ENCODE assay signal across 8 cellular contexts in genomic region chr2:41840702-41841551, GRCh38.
A peak's percentile ranks its signal among the peaks of the same experiment; 100 is the strongest.
DNase-seq lines count a peak whose midpoint lies in the region; ATAC-seq, FAIRE-seq and TF ChIP-seq lines count a peak whose summit lies in the region.

No MANE protein-coding gene starts in this region.

- no peaks in the 10 kb centered on the region for H3K27me3 ChIP-seq in prostate gland (replicated peaks; ENCODE audit: insufficient read depth)

- peak overlapping the region; percentile 68 for H3K4me3 ChIP-seq in GM12875 (ENCODE audit: low read depth, low read length)
- peak overlapping the region; percentile 55 to 63 for H3K4me3 ChIP-seq in prostate gland

- TF ChIP-seq POLR2A in prostate gland (IDR thresholded peaks at IDR 0.05) = peak; percentile 61

- WGBS in prostate gland = under 1% methylated on average over 48 of the region's 48 CpGs

- TF ChIP-seq CTCF in GM12875 (IDR thresholded peaks at IDR 0.05; ENCODE audit: borderline replicate concordance, insufficient read depth, low read depth, low read length) (peak; percentile 99), prostate gland (IDR thresholded peaks at IDR 0.05) (peak; percentile 93 to 99 (median 98))

- DNase-seq in NCI-H1436 (lab: John Stamatoyannopoulos, UW) (peak; percentile 95), T-helper 1 cell (peak; percentile 91 to 98 (median 95)), left ventricle myocardium superior (peak; percentile 95), prostate gland (ENCODE audit: low spot score) (peak; percentile 97), urothelium cell line (ENCODE audit: low spot score) (peak; percentile 99)

- H3K27ac ChIP-seq in angular gyrus (ENCODE audit: low read depth, low read length) (peak overlapping the region; percentile 86), prostate gland (peak overlapping the region; percentile 81 to 85)

- FAIRE-seq in urothelium cell line (lab: Jason Lieb, UNC) = peak; percentile 99

- intact Hi-C loops in left ventricle myocardium superior (cut with micrococcal nuclease) (no loop called here), prostate gland (cut with DNase I) (no loop called here)

- no peaks in the 10 kb centered on the region for H3K36me3 ChIP-seq in prostate gland

- no peaks in the 10 kb centered on the region for H3K4me1 ChIP-seq in prostate gland (replicated peaks)

- peak; percentile 100 for ATAC-seq in HG02798 (IDR thresholded peaks at IDR 0.05; ENCODE audit: poor library complexity, unreplicated experiment)
- ATAC-seq in left ventricle myocardium superior = peak; percentile 100

- H3K9me3 ChIP-seq in prostate gland = no peaks in the 10 kb centered on the region

Comparison
In these comparisons a context has a peak if more than half of its experiments do, and no peak if none do; other contexts are left out.
1. Peak in every context shown above with its lines: DNase-seq, ATAC-seq, H3K4me3 ChIP-seq and H3K27ac ChIP-seq.